ENCODE assay signal across 20 cellular contexts in the genomic region with DNA sequence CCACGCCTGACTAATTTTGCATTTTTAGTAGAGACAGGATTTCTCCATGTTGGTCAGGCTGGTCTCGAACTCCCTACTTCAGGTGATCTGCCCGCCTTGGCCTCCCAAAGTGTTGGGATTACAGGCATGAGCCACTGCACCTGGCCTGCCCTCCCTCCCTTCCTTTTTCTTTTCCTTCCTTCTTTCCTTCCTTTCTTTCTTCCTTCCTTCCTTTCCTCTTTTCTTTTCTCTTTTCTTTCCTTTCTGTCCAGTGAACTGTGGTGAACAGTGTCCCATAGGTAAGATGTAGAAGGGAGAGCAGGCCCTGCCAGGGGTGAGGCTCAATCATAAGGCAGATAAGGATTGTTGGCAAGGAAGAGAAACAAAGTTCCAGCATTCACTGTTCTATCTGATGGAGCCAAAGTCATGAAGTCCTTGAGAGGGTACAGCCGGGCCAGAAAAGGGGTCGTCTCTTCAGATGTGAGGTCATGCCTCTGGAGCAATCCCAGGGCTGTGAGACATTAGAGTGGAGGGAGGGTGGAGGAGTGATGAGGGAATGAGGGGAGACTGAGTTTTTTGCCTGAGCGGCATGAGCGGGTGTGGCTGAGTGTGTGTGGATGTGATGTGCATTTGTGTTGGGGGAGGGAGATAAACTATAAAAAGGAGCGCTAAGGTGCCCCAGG. TPM values are rescaled to one million over a fixed set of nuclear protein-coding genes. Genes with fewer than 3 reads are reported as not detected.
"Had no signal": no experiment of that assay in that cellular context is flagged by ENCODE, and none has a peak within 500 bp of the region (broad histone marks: within the 10 kb centered on the region; RNA-seq: fewer than 3 reads in every experiment).

No MANE protein-coding gene starts in this region.

- H3K36me3 ChIP-seq: stomach had no signal

- ATAC-seq: activated naive CD4-positive, alpha-beta T cell treated with anti-CD3 and anti-CD28 coated beads, Interleukin-2, amount 50 U/mL, for 72 hours; body of pancreas; foreskin keratinocyte; heart left ventricle; left cardiac atrium; naive thymus-derived CD4-positive, alpha-beta T cell; sciatic nerve; SK-N-SH treated with all-trans-retinoic acid at 6 μM for 48 hours had no signal

- H3K9me3 ChIP-seq: body of pancreas, heart left ventricle, stomach, testis had no signal

- H3K27ac Mint-ChIP-seq: activated CD4-positive, alpha-beta memory T cell treated with anti-CD3 and anti-CD28 coated beads, Interleukin-2, amount 10 ng/mL, durations not matched to agents 7 days and 5 days; activated T-cell treated with anti-CD3 and anti-CD28 coated beads, Interleukin-2, amount 50 U/mL, for 24 hours had no signal

- H3K27me3 Mint-ChIP-seq: central memory CD8-positive, alpha-beta T cell had no signal

- H3K9me3 Mint-ChIP-seq: activated CD4-positive, alpha-beta memory T cell treated with anti-CD3 and anti-CD28 coated beads, Interleukin-2, amount 10 ng/mL, durations not matched to agents 7 days and 5 days; activated naive CD4-positive, alpha-beta T cell treated with anti-CD3 and anti-CD28 coated beads, Interleukin-2, amount 50 U/mL, for 72 hours; activated T-cell treated with anti-CD3 and anti-CD28 coated beads, Interleukin-2, amount 50 U/mL, for 24 hours; central memory CD8-positive, alpha-beta T cell had no signal

- H3K27me3 ChIP-seq: body of pancreas, foreskin keratinocyte, heart left ventricle, stomach, testis had no signal

- H3K27ac ChIP-seq: body of pancreas, coronary artery, foreskin keratinocyte, heart left ventricle, stomach, testis had no signal

- H3K4me3 ChIP-seq: body of pancreas, coronary artery, heart left ventricle, lung, stomach, testis had no signal

- H3K4me3 Mint-ChIP-seq: activated CD4-positive, alpha-beta memory T cell treated with anti-CD3 and anti-CD28 coated beads, Interleukin-2, amount 10 ng/mL, durations not matched to agents 7 days and 5 days; activated T-cell treated with anti-CD3 and anti-CD28 coated beads, Interleukin-2, amount 50 U/mL, for 24 hours; central memory CD8-positive, alpha-beta T cell; naive thymus-derived CD4-positive, alpha-beta T cell had no signal

- H3K36me3 Mint-ChIP-seq: naive thymus-derived CD4-positive, alpha-beta T cell had no signal

- DNase-seq: activated CD4-positive, alpha-beta memory T cell treated with anti-CD3 and anti-CD28 coated beads, Interleukin-2, amount 10 ng/mL, durations not matched to agents 7 days and 5 days; activated effector memory CD4-positive, alpha-beta T cell treated with Interleukin-2 at 50 U/mL for 16 hours; activated T-cell treated with anti-CD3 and anti-CD28 coated beads, Interleukin-2, amount 50 U/mL, for 24 hours; amygdala; body of pancreas; effector CD4-positive, alpha-beta T cell; foreskin keratinocyte; left cardiac atrium; naive thymus-derived CD4-positive, alpha-beta T cell; stomach; T-helper 1 cell; testis had no signal

- FAIRE-seq: endothelial cell of umbilical vein had no signal

- H3K4me1 ChIP-seq: foreskin keratinocyte had no signal

RNA-seq across cellular contexts. Expression of a gene that starts 9.0 kb away (rescaled TPM):
- polyA plus RNA-seq: naive thymus-derived CD4-positive, alpha-beta T cell had no signal

RNA-seq across cellular contexts. Expression of a gene that starts 15.2 kb away (rescaled TPM):
- total RNA-seq: body of pancreas had no signal

RNA-seq across cellular contexts. Expression of a gene that starts 32.2 kb away (rescaled TPM):
- total RNA-seq: endothelial cell of umbilical vein, foreskin keratinocyte had no signal
- polyA plus RNA-seq: endothelial cell of umbilical vein, foreskin keratinocyte had no signal
